Comparison of ENCODE assay signal across 11 cellular contexts in the genomic region with DNA sequence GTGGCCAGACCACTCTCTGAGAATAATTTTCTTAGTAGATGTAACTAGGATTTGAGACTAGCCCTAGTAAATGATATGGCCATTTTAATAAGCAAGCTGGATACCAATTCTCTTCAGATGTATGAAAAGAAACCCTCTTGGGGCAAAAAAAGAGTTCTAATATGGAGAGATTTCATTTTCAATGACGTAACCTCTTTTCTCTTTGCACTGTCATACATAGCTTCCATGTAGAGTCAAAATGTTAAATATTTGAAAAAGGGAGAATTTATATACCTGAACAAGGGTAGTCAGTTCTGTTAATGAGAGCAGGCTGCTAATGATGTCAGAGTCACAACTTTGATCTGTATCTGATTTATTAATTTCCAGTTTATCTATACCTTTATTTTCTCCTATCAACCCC.
"Had no signal": no experiment of that assay in that cellular context is flagged by ENCODE, and none has a peak within 500 bp of the region (broad histone marks: within the 10 kb centered on the region; RNA-seq: fewer than 3 reads in every experiment).

No MANE protein-coding gene starts in this region.

- H3K4me3 ChIP-seq: GM23248, GM23338, HAP-1 had no signal

- H2AFZ ChIP-seq: GM23248, GM23338 had no signal

- DNase-seq: GM23248, GOT3, H7, H9, HCEC 1CT, HFFc6 had no signal

- H3K4me1 ChIP-seq: HAP-1 had no signal

- FAIRE-seq: H1, H54 had no signal

- H3K9me3 ChIP-seq: HAP-1 had no signal

- ATAC-seq: GM23338, HCT116 had no signal

- H3K36me3 ChIP-seq: HAP-1 had no signal

- H3K9ac ChIP-seq: GM23248 had no signal

- H3K4me2 ChIP-seq: GM23338 had no signal

- H3K27ac ChIP-seq: GM23248 had no signal
